Comparison of ENCODE assay signal across 11 cellular contexts in the genomic region with DNA sequence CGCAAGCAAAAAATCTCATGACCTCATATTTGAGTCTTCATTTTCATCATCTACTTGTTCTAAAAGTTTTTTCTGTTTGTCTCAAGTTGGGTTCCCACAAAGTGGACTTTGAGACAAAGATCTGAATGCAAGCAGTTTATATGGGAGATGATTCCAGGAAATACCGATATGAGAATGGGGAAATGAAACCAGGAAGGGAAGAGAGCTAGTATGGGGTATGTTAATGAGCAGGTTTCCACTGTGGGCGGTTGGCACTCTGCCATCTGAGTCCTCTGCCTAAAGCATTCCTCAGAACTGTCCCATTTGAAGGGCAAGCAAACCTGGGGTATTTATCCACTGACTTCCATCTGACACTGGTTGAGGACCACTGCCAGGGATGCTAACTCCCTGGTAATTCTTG. TPM values are rescaled to one million over a fixed set of nuclear protein-coding genes. Genes with fewer than 3 reads are reported as not detected.
A peak's percentile ranks its signal among the peaks of the same experiment; 100 is the strongest.
DNase-seq lines count a peak whose midpoint lies in the region; ATAC-seq and TF ChIP-seq lines count a peak whose summit lies in the region.
"Had no signal": no experiment of that assay in that cellular context is flagged by ENCODE, and none has a peak within 500 bp of the region (broad histone marks: within the 10 kb centered on the region; RNA-seq: fewer than 3 reads in every experiment).

No MANE protein-coding gene starts in this region.

- no peaks in the 10 kb centered on the region for H3K4me1 ChIP-seq in naive thymus-derived CD4-positive, alpha-beta T cell (ENCODE audit: control insufficient read depth in 2 of 2, insufficient read depth in 2 of 2, low read length in 2 of 2)

- H3K27me3 ChIP-seq in naive thymus-derived CD4-positive, alpha-beta T cell (ENCODE audit: control insufficient read depth in 2 of 2, insufficient read depth in 2 of 2, low read length in 2 of 2) = no peaks in the 10 kb centered on the region
- H3K27me3 ChIP-seq: suprapubic skin had no signal

- POLR2A ChIA-PET in naive thymus-derived CD4-positive, alpha-beta T cell (lab: Charles Lee) = no interaction called here

- H3K27me3 Mint-ChIP-seq in dendritic cell treated with granulocyte-macrophage colony-stimulating factor and Interleukin-4, amounts not matched to agents 40 ng/mL and 50 ng/mL, for 4 days = peaks cover 2% of the 10 kb centered on the region
- H3K27me3 Mint-ChIP-seq in naive thymus-derived CD4-positive, alpha-beta T cell = peaks cover 10 to 19% (median 15%) of the 10 kb centered on the region in 5 donors

- no peaks in the 10 kb centered on the region for H3K9me3 Mint-ChIP-seq in dendritic cell treated with granulocyte-macrophage colony-stimulating factor and Interleukin-4, amounts not matched to agents 40 ng/mL and 50 ng/mL, for 4 days
- H3K9me3 Mint-ChIP-seq in naive thymus-derived CD4-positive, alpha-beta T cell = peaks cover 0 to 14% (median 0%) of the 10 kb centered on the region in 11 donors

- H3K27ac Mint-ChIP-seq in dendritic cell treated with granulocyte-macrophage colony-stimulating factor and Interleukin-4, amounts not matched to agents 40 ng/mL and 50 ng/mL, for 4 days = peak overlapping the region; percentile 90
- H3K27ac Mint-ChIP-seq in naive thymus-derived CD4-positive, alpha-beta T cell = no peak overlapping the region

- H3K4me1 Mint-ChIP-seq in dendritic cell treated with granulocyte-macrophage colony-stimulating factor and Interleukin-4, amounts not matched to agents 40 ng/mL and 50 ng/mL, for 4 days (ENCODE audit: low read depth) = peaks cover 59% of the 10 kb centered on the region
- peaks cover 0 to 19% (median 0%) of the 10 kb centered on the region in 7 donors for H3K4me1 Mint-ChIP-seq in naive thymus-derived CD4-positive, alpha-beta T cell

- H3K27ac ChIP-seq in naive thymus-derived CD4-positive, alpha-beta T cell (ENCODE audit: low read depth, low read length) = no peak overlapping the region
- H3K27ac ChIP-seq: suprapubic skin had no signal

- ATAC-seq in GM18858 (IDR thresholded peaks at IDR 0.05; ENCODE audit: unreplicated experiment) (peak; percentile 54), HG03135 (IDR thresholded peaks at IDR 0.05; ENCODE audit: unreplicated experiment) (no peak)
- no peak for ATAC-seq in naive thymus-derived CD4-positive, alpha-beta T cell

- intact Hi-C loops in dendritic cell treated with granulocyte-macrophage colony-stimulating factor and Interleukin-4, amounts not matched to agents 40 ng/mL and 50 ng/mL, for 4 days (cut with micrococcal nuclease) = loop anchor here (2.0 to 5.0 kb wide), 3 partner anchors 41 to 89 kb away; a partner anchor contains a TSS
- intact Hi-C loops in naive thymus-derived CD4-positive, alpha-beta T cell (cut with micrococcal nuclease) = no loop called here

- in situ Hi-C loops in GM13976 (cut with MboI; ENCODE audit: low sequenced_read_pairs, unreplicated experiment) = loop anchor here (25.0 kb wide), 1 partner anchor 499 kb away; a partner anchor contains a TSS

- TF ChIP-seq CTCF in GM13976 (IDR thresholded peaks at IDR 0.05; ENCODE audit: borderline replicate concordance, control extremely low read depth, extremely low read depth, insufficient read depth, missing control alignments) = no peak

- H3K4me3 Mint-ChIP-seq in dendritic cell treated with granulocyte-macrophage colony-stimulating factor and Interleukin-4, amounts not matched to agents 40 ng/mL and 50 ng/mL, for 4 days = peak overlapping the region; percentile 33
- peak overlapping the region in 1 of 10 donors; percentile 6 for H3K4me3 Mint-ChIP-seq in naive thymus-derived CD4-positive, alpha-beta T cell

- CTCF ChIA-PET in naive thymus-derived CD4-positive, alpha-beta T cell (lab: Charles Lee) = no interaction called here

- H3K36me3 ChIP-seq in naive thymus-derived CD4-positive, alpha-beta T cell (ENCODE audit: control insufficient read depth in 2 of 3, insufficient read depth in 3 of 3, low read length in 3 of 3) = no peaks in the 10 kb centered on the region
- H3K36me3 ChIP-seq: suprapubic skin had no signal

- H3K9me3 ChIP-seq in naive thymus-derived CD4-positive, alpha-beta T cell (ENCODE audit: control insufficient read depth in 2 of 3, low read length in 3 of 3) = no peaks in the 10 kb centered on the region
- H3K9me3 ChIP-seq: suprapubic skin had no signal

- DNase-seq in HT-29 (ENCODE audit: low spot score) = peak; percentile 69
- peak; percentile 15 for DNase-seq in stimulated activated CD4-positive, alpha-beta T cell treated with anti-CD3 and anti-CD28 coated beads, Interleukin-4, amount 100 ng/mL, for 1 hour
- no peak for DNase-seq in naive thymus-derived CD4-positive, alpha-beta T cell
- DNase-seq in NCI-H2029 treated with DMSO at 0.1 percent for 48 hours (lab: John Stamatoyannopoulos, UW) = no peak
- DNase-seq in GM13976 (ENCODE audit: low spot score) = no peak
- DNase-seq: hippocampal formation had no signal

- H3K4me3 ChIP-seq in naive thymus-derived CD4-positive, alpha-beta T cell (ENCODE audit: low read length) = no peak overlapping the region
- H3K4me3 ChIP-seq: suprapubic skin had no signal

- H3K36me3 Mint-ChIP-seq in dendritic cell treated with granulocyte-macrophage colony-stimulating factor and Interleukin-4, amounts not matched to agents 40 ng/mL and 50 ng/mL, for 4 days (ENCODE audit: low read depth) = peaks cover 6% of the 10 kb centered on the region
- H3K36me3 Mint-ChIP-seq in naive thymus-derived CD4-positive, alpha-beta T cell = peaks cover 0 to 14% (median 0%) of the 10 kb centered on the region in 5 donors

RNA-seq across cellular contexts. Expression of a gene that starts 8.8 kb away (rescaled TPM):
- 0.65 and 1.0 TPM in 2 replicates for total RNA-seq in HT-29 (2014; rRNA removed; shearing (Covaris generic))
- 1 to 10 TPM in 3 of 5 experiments, under 1 TPM in 2; 0.38 to 6.9 (median 1.3) TPM for total RNA-seq in naive thymus-derived CD4-positive, alpha-beta T cell
- under 1 TPM; 0.31 to 0.38 TPM for polyA plus RNA-seq in naive thymus-derived CD4-positive, alpha-beta T cell

RNA-seq across cellular contexts. Expression of a gene that starts 9.6 kb away (rescaled TPM):
- not detected in 2 replicates for total RNA-seq in HT-29 (2014; rRNA removed; shearing (Covaris generic))
- total RNA-seq in naive thymus-derived CD4-positive, alpha-beta T cell = under 1 TPM in 1 of 5 experiments, not detected in 4; 0.73 TPM
- not detected for polyA plus RNA-seq in naive thymus-derived CD4-positive, alpha-beta T cell
- total RNA-seq: bronchial epithelial cell had no signal

RNA-seq across cellular contexts. Expression of a gene that starts 28.7 kb away (rescaled TPM):
- not detected in 2 replicates for total RNA-seq in HT-29 (2014; rRNA removed; shearing (Covaris generic))
- 10 to 100 TPM in 1 of 5 experiments, 1 to 10 TPM in 1, under 1 TPM in 1, not detected in 2; 0.13 to 15.1 (median 1.2) TPM for total RNA-seq in naive thymus-derived CD4-positive, alpha-beta T cell
- not detected for polyA plus RNA-seq in naive thymus-derived CD4-positive, alpha-beta T cell
- total RNA-seq: bronchial epithelial cell, suprapubic skin had no signal

Comparison
In these comparisons a context has a peak if more than half of its experiments do, and no peak if none do; other contexts are left out.
1. DNase-seq: peak in HT-29 (single experiment) and stimulated activated CD4-positive, alpha-beta T cell treated with anti-CD3 and anti-CD28 coated beads, Interleukin-4, amount 100 ng/mL, for 1 hour (single experiment); none in naive thymus-derived CD4-positive, alpha-beta T cell (0 of 9), NCI-H2029 treated with DMSO at 0.1 percent for 48 hours (single experiment) and GM13976 (single experiment).